In genomic region chr11:28835317-28835716, GRCh38 we compare ENCODE assay signal across 1 cellular context.
TF ChIP-seq lines count a peak whose summit lies in the region.

No MANE protein-coding gene starts in this region.

TF ChIP-seq in SK-N-SH, 30 proteins besides CTCF, POLR2A, EP300 and RAD21 (continued from another document):
- no peak for TF ChIP-seq REST (IDR thresholded peaks at IDR 0.05; ENCODE audit: low read depth, low read length)
- TF ChIP-seq IRF3 (IDR thresholded peaks at IDR 0.05; ENCODE audit: low read depth, low read length), result no peak
- TF ChIP-seq ZBTB33 (IDR thresholded peaks at IDR 0.05; ENCODE audit: borderline replicate concordance, low read depth), result no peak
- no peak for TF ChIP-seq FOSL2 (IDR thresholded peaks at IDR 0.05; ENCODE audit: borderline replicate concordance, low read depth)
- TF ChIP-seq PBX3 (IDR thresholded peaks at IDR 0.05), result no peak
- TF ChIP-seq GATA2 (CRISPR knock-in tag; IDR thresholded peaks at IDR 0.05), result no peak
- no peak for TF ChIP-seq FOXM1 (IDR thresholded peaks at IDR 0.05; ENCODE audit: low read depth)
- no peak for TF ChIP-seq RXRA (IDR thresholded peaks at IDR 0.05; ENCODE audit: borderline replicate concordance, low read depth)
- no peak for TF ChIP-seq SIN3A (IDR thresholded peaks at IDR 0.05; ENCODE audit: borderline replicate concordance, low read depth, low read length)
